ENCODE assay signal across 17 cellular contexts in the genomic region with DNA sequence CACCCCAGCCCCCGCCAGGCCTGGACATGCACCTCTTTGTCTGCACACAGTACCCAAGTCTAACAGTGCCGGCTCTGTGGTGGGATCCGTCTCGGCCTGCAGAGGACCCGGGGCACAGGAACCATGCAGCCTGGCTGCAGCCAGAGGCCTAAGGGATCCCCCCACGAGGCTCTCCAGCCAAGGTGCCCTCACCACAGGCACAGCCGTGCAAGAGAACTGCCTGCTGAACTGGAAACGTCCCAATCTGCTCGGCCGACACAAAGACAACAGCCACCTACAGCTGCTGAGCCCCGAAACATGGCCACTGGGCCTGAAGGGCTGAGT.
DNase-seq lines count a peak whose midpoint lies in the region; ATAC-seq and TF ChIP-seq lines count a peak whose summit lies in the region.
"Had no signal": no experiment of that assay in that cellular context is flagged by ENCODE, and none has a peak within 500 bp of the region (broad histone marks: within the 10 kb centered on the region; RNA-seq: fewer than 3 reads in every experiment).

No MANE protein-coding gene starts in this region.

- POLR2A ChIA-PET in naive thymus-derived CD8-positive, alpha-beta T cell (lab: Charles Lee): no interaction called here

- peaks cover 0 to 92% (median 55%) of the 10 kb centered on the region in 4 donors for H3K4me1 ChIP-seq in tibial artery

- intact Hi-C loops in tibial artery (cut with DNase I; ENCODE audit: low total_unique reads): no loop called here

- no peak overlapping the region for H3K4me3 ChIP-seq in tibial artery
- H3K4me3 ChIP-seq: gastrocnemius medialis had no signal

- peak overlapping the region; percentile 83 for H3K27ac Mint-ChIP-seq in glutamatergic neuron (ENCODE audit: unreplicated experiment)
- H3K27ac Mint-ChIP-seq in nephron: peak overlapping the region; percentile 62 to 73 (median 73)
- H3K27ac Mint-ChIP-seq in naive thymus-derived CD8-positive, alpha-beta T cell: no peak overlapping the region
- H3K27ac Mint-ChIP-seq: activated CD8-positive, alpha-beta T cell treated with anti-CD3 and anti-CD28 coated beads for 36 hours; activated T-helper 1 cell treated with anti-CD3 and anti-CD28 coated beads, Interleukin-12 subunit alpha, Interleukin-12 subunit beta, Interleukin-2, Interleukin-4 antibody, amounts not matched to agents 30 ng/mL and 10 ng/mL and 1 ng/mL, durations not matched to agents 14 hours and 24 hours and 36 hours had no signal

- H3K4me1 Mint-ChIP-seq in glutamatergic neuron (ENCODE audit: low read depth, unreplicated experiment) (peaks cover 70% of the 10 kb centered on the region), nephron (peaks cover 93% of the 10 kb centered on the region)
- peaks cover 0 to 2% (median 0%) of the 10 kb centered on the region in 4 donors for H3K4me1 Mint-ChIP-seq in naive thymus-derived CD8-positive, alpha-beta T cell

- H3K4me3 Mint-ChIP-seq in glutamatergic neuron (ENCODE audit: unreplicated experiment): no peak overlapping the region
- peak overlapping the region in 1 of 3 experiments; percentile 24 for H3K4me3 Mint-ChIP-seq in nephron
- no peak overlapping the region for H3K4me3 Mint-ChIP-seq in naive thymus-derived CD8-positive, alpha-beta T cell
- H3K4me3 Mint-ChIP-seq: activated CD8-positive, alpha-beta T cell treated with anti-CD3 and anti-CD28 coated beads for 36 hours; activated T-helper 1 cell treated with anti-CD3 and anti-CD28 coated beads, Interleukin-12 subunit alpha, Interleukin-12 subunit beta, Interleukin-2, Interleukin-4 antibody, amounts not matched to agents 30 ng/mL and 10 ng/mL and 1 ng/mL, durations not matched to agents 14 hours and 24 hours and 36 hours had no signal

- H3K27me3 ChIP-seq in tibial artery: no peaks in the 10 kb centered on the region
- H3K27me3 ChIP-seq: gastrocnemius medialis had no signal

- H3K27me3 Mint-ChIP-seq in glutamatergic neuron (ENCODE audit: unreplicated experiment) (peaks cover 26% of the 10 kb centered on the region), nephron (ENCODE audit: low read depth) (no peaks in the 10 kb centered on the region)
- peaks cover 12 to 27% (median 20%) of the 10 kb centered on the region in 5 donors for H3K27me3 Mint-ChIP-seq in naive thymus-derived CD8-positive, alpha-beta T cell

- TF ChIP-seq CTCF in VCaP (conservative IDR thresholded peaks at IDR 0.05) (no peak), glutamatergic neuron (IDR thresholded peaks at IDR 0.05; ENCODE audit: partially characterized antibody, unreplicated experiment) (no peak), nephron (IDR thresholded peaks at IDR 0.05; ENCODE audit: unreplicated experiment in 3 of 3) (no peak), tibial artery (IDR thresholded peaks at IDR 0.05) (no peak)

- H3K9me3 Mint-ChIP-seq in glutamatergic neuron (ENCODE audit: unreplicated experiment) (peaks cover 22% of the 10 kb centered on the region), nephron (no peaks in the 10 kb centered on the region)
- H3K9me3 Mint-ChIP-seq in naive thymus-derived CD8-positive, alpha-beta T cell: no peaks in the 10 kb centered on the region
- H3K9me3 Mint-ChIP-seq: activated T-helper 1 cell treated with anti-CD3 and anti-CD28 coated beads, Interleukin-12 subunit alpha, Interleukin-12 subunit beta, Interleukin-2, Interleukin-4 antibody, amounts not matched to agents 30 ng/mL and 10 ng/mL and 1 ng/mL, durations not matched to agents 14 hours and 24 hours and 36 hours had no signal

- no peaks in the 10 kb centered on the region for H3K36me3 ChIP-seq in tibial artery
- H3K36me3 ChIP-seq: gastrocnemius medialis, WERI-Rb-1 had no signal

- DNase-seq in glutamatergic neuron (no peak), tibial artery (peak in 1 of 2 donors; percentile 65), NCI-H345 (lab: John Stamatoyannopoulos, UW) (no peak)
- no peak for DNase-seq in naive thymus-derived CD8-positive, alpha-beta T cell
- no peak for DNase-seq in stimulated activated naive CD4-positive, alpha-beta T cell treated with Interleukin-2 at 50 U/mL for 16 hours (lab: John Stamatoyannopoulos, UW)
- DNase-seq: activated CD8-positive, alpha-beta T cell treated with anti-CD3 and anti-CD28 coated beads for 36 hours; Karpas-422; mesenchymal stem cell; NCI-H1417; NCI-H2171; WERI-Rb-1 had no signal

- peak overlapping the region; percentile 98 for H3K27ac ChIP-seq in VCaP
- peak overlapping the region; percentile 10 to 71 for H3K27ac ChIP-seq in tibial artery
- H3K27ac ChIP-seq: WERI-Rb-1 had no signal

- no peaks in the 10 kb centered on the region for H3K36me3 Mint-ChIP-seq in glutamatergic neuron (ENCODE audit: unreplicated experiment)
- H3K36me3 Mint-ChIP-seq in nephron (ENCODE audit: low read depth): no peaks in the 10 kb centered on the region
- no peaks in the 10 kb centered on the region for H3K36me3 Mint-ChIP-seq in naive thymus-derived CD8-positive, alpha-beta T cell

- ATAC-seq in naive thymus-derived CD8-positive, alpha-beta T cell: no peak
- ATAC-seq in HG02970 (IDR thresholded peaks at IDR 0.05; ENCODE audit: low FRiP score, unreplicated experiment): no peak
- ATAC-seq: activated CD8-positive, alpha-beta T cell treated with anti-CD3 and anti-CD28 coated beads for 36 hours; Panc1 had no signal

- H3K9me3 ChIP-seq in tibial artery: no peaks in the 10 kb centered on the region
- H3K9me3 ChIP-seq: gastrocnemius medialis had no signal

Comparison
In these comparisons a context has a peak if more than half of its experiments do, and no peak if none do; other contexts are left out.
1. H3K27ac Mint-ChIP-seq: peak in glutamatergic neuron (single experiment) and nephron (3 of 3); none in naive thymus-derived CD8-positive, alpha-beta T cell (0 of 10).